In the genomic region with DNA sequence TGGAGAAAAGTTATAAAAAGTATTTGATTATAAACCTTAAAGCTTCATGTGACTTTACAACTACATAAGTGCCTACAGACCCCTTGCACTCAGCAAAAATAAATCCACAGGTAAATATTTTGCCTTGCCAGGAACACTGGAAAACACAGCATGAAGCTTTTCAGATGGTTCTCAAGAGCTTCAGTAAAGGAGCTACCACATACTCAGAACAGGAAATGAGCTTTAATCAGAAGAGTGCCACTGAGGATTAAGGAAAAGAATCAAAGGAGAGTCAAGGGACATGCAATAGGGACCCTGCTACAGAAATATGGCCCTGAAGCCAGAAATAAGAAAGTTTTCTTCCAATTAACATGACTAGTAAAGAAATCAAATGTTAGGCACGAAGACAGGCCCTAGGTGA, we compare ENCODE assay signal across 1 cellular context.
TF ChIP-seq lines count a peak whose summit lies in the region.

No MANE protein-coding gene starts in this region.

TF ChIP-seq in HepG2, 621 proteins besides CTCF, POLR2A, EP300 and RAD21:
- TF ChIP-seq AGO2 (optimal IDR thresholded peaks at IDR 0.05; ENCODE audit: low read depth, low read length) (no peak), ZNF3 (CRISPR knock-in tag; IDR thresholded peaks at IDR 0.05) (no peak), MBD4 (IDR thresholded peaks at IDR 0.05; ENCODE audit: borderline replicate concordance, low read length) (no peak), ZNF501 (CRISPR knock-in tag; IDR thresholded peaks at IDR 0.05) (no peak), JUNB (CRISPR knock-in tag; IDR thresholded peaks at IDR 0.05; ENCODE audit: borderline replicate concordance) (no peak), MED8 (CRISPR knock-in tag; IDR thresholded peaks at IDR 0.05; ENCODE audit: insufficient replicate concordance) (no peak), PAX8 (CRISPR knock-in tag; IDR thresholded peaks at IDR 0.05; ENCODE audit: borderline replicate concordance) (no peak), RCOR2 (CRISPR knock-in tag; IDR thresholded peaks at IDR 0.05) (no peak)
- TF ChIP-seq, protein P1, sequence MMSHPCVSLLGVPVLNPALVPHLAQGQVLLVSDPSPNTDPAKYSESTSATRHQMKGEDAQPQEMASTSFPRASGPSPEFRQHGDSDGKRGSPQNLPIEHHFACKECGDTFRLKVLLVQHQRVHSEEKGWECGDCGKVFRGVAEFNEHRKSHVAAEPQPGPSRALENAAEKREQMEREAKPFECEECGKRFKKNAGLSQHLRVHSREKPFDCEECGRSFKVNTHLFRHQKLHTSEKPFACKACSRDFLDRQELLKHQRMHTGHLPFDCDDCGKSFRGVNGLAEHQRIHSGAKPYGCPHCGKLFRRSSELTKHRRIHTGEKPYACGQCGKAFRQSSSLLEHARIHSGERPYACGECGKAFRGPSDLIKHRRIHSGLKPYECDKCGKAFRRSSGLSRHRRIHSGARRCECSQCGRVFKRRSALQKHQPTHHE (CRISPR knock-in tag; IDR thresholded peaks at IDR 0.05; ENCODE audit: borderline replicate concordance): no peak
